ENCODE assay signal across 1 cellular context in genomic region chr7:112622159-112622715, GRCh38.
TF ChIP-seq lines count a peak whose summit lies in the region.

No MANE protein-coding gene starts in this region.

TF ChIP-seq in GM23338, 12 proteins besides CTCF, POLR2A, EP300 and RAD21 (continued from another document):
- no peak for TF ChIP-seq ZNF462 (CRISPR knock-in tag; IDR thresholded peaks at IDR 0.05)
